ENCODE assay signal across 7 cellular contexts in genomic region chr2:159140779-159141178, GRCh38.
DNase-seq lines count a peak whose midpoint lies in the region; ATAC-seq, FAIRE-seq and TF ChIP-seq lines count a peak whose summit lies in the region.
"Not testable (repeated sequence)": the region's sequence is repeated elsewhere in the genome, so short reads cannot be mapped to it uniquely, and the experiment has no call there.

No MANE protein-coding gene starts in this region.

- DNase-seq in D721Med (ENCODE audit: insufficient read length, low spot score); RWPE1 (ENCODE audit: low spot score); WTC11 (ENCODE audit: low spot score); endodermal cell; mesenchymal stem cell: not testable (repeated sequence)
- peak; percentile 28 for DNase-seq in GM23338 (ENCODE audit: low spot score)

- not testable (repeated sequence) for H3K9me3 ChIP-seq in Loucy (ENCODE audit: insufficient read depth, low read depth, low read length); endodermal cell (ENCODE audit: control insufficient read depth, low read length); mesenchymal stem cell (ENCODE audit: control insufficient read depth, low read length)

- not testable (repeated sequence) for H2BK15ac ChIP-seq in mesenchymal stem cell (ENCODE audit: low read depth, poor library complexity, severe bottlenecking)

- POLR2A ChIA-PET in RWPE1 (lab: Yijun Ruan, JAX; ENCODE audit: low non-redundant PET); WTC11 (lab: Charles Lee): not testable (repeated sequence)

- H3K27ac ChIP-seq in GM23338 (ENCODE audit: low read depth); endodermal cell (ENCODE audit: low read depth, low read length); mesenchymal stem cell (ENCODE audit: low read length, poor library complexity, severe bottlenecking): not testable (repeated sequence)
- peak overlapping the region; percentile 71 for H3K27ac ChIP-seq in RWPE1

- ATAC-seq in GM23338: peak; percentile 44
- ATAC-seq in WTC11: peak; percentile 48; the same call in 1 of the 2 replicates

- CTCF ChIA-PET in RWPE1 (lab: Yijun Ruan, JAX) (interaction anchor here (0.6 kb wide), 2 partner anchors 23 to 222 kb away, joined by 3 to 5 read pairs; no protein-coding TSS in a partner anchor), WTC11 (lab: Charles Lee) (interaction anchor here (0.6 to 3.9 kb wide), 16 partner anchors 10 to 881 kb away, joined by 3 to 20 read pairs (median 3); no protein-coding TSS in a partner anchor)

- H2BK5ac ChIP-seq in mesenchymal stem cell (ENCODE audit: low read depth, low read length, poor library complexity, severe bottlenecking): not testable (repeated sequence)

- not testable (repeated sequence) for H3K4ac ChIP-seq in mesenchymal stem cell (ENCODE audit: low read depth in 1 of 2, low read length in 2 of 2)

- WGBS in endodermal cell (ENCODE audit: insufficient coverage in 1 of 2, insufficient read length in 1 of 2), 2 experiments: 94 to 95% methylated on average over 2 to 6 of the region's 6 CpGs
- 73% methylated on average over 5 of the region's 6 CpGs for WGBS in mesenchymal stem cell

- H3K4me3 Mint-ChIP-seq in GM23338, WTC11, endodermal cell: not testable (repeated sequence)

- H3K4me3 ChIP-seq in GM23338; Loucy (ENCODE audit: low read length, poor library complexity, severe bottlenecking); endodermal cell (ENCODE audit: low read length); mesenchymal stem cell (ENCODE audit: insufficient read depth in 1 of 2, low read depth in 1 of 2, low read length in 2 of 2): not testable (repeated sequence)

- not testable (repeated sequence) for H3K9me3 Mint-ChIP-seq in GM23338, WTC11, endodermal cell

- not testable (repeated sequence) for H3K23ac ChIP-seq in mesenchymal stem cell (ENCODE audit: low read length in 2 of 2)

- H3K4me2 ChIP-seq in GM23338; Loucy (ENCODE audit: low read depth, low read length, poor library complexity, severe bottlenecking); mesenchymal stem cell (ENCODE audit: low read length, poor library complexity, severe bottlenecking): not testable (repeated sequence)

- H4K8ac ChIP-seq in mesenchymal stem cell (ENCODE audit: low read length): not testable (repeated sequence)

- not testable (repeated sequence) for H3K27me3 Mint-ChIP-seq in GM23338 (ENCODE audit: insufficient read depth, low read depth, poor library complexity); WTC11 (ENCODE audit: low read depth); endodermal cell (ENCODE audit: insufficient read depth)

- H3F3A ChIP-seq in GM23338 (replicated peaks; ENCODE audit: low read depth); Loucy (ENCODE audit: low read depth): not testable (repeated sequence)

- H3K79me2 ChIP-seq in GM23338 (replicated peaks; ENCODE audit: insufficient read depth); Loucy (ENCODE audit: insufficient read depth, low read length): not testable (repeated sequence)

- H3K18ac ChIP-seq in mesenchymal stem cell (ENCODE audit: low read depth in 1 of 2, low read length in 2 of 2): not testable (repeated sequence)

- H3K27me3 ChIP-seq in GM23338 (ENCODE audit: insufficient read depth); Loucy (ENCODE audit: insufficient read depth, low read length, poor library complexity, severe bottlenecking); endodermal cell (ENCODE audit: control insufficient read depth, insufficient read depth, low read length, poor library complexity, severe bottlenecking); mesenchymal stem cell (ENCODE audit: control insufficient read depth in 1 of 2, insufficient read depth in 1 of 2, low read length in 2 of 2): not testable (repeated sequence)

- not testable (repeated sequence) for FAIRE-seq in D721Med (lab: Jason Lieb, UNC)

- H3K79me1 ChIP-seq in mesenchymal stem cell (replicated peaks; ENCODE audit: low read length, poor library complexity, severe bottlenecking): peaks cover 21% of the 10 kb centered on the region

- TF ChIP-seq CTCF in D721Med (IDR thresholded peaks at IDR 0.05; ENCODE audit: insufficient read depth, missing control alignments) (peak; percentile 8), GM23338 (conservative IDR thresholded peaks at IDR 0.05; ENCODE audit: low read depth in 2 of 2) (peak; percentile 28 to 57; a peak in 3 of 4 replicates), Loucy (conservative IDR thresholded peaks at IDR 0.05; ENCODE audit: low read length) (peak; percentile 42), endodermal cell (conservative IDR thresholded peaks at IDR 0.05) (peak; percentile 55)
- TF ChIP-seq CTCF in RWPE1 (conservative IDR thresholded peaks at IDR 0.05; ENCODE audit: low read depth); WTC11 (IDR thresholded peaks at IDR 0.05): not testable (repeated sequence)

- H2AFZ ChIP-seq in GM23338; Loucy (ENCODE audit: low read length); mesenchymal stem cell (ENCODE audit: low read depth, low read length): not testable (repeated sequence)

- not testable (repeated sequence) for H3K4me1 ChIP-seq in GM23338 (ENCODE audit: insufficient read depth); Loucy (ENCODE audit: insufficient read depth, low read length, poor library complexity, severe bottlenecking); endodermal cell (ENCODE audit: control insufficient read depth, insufficient read depth, low read length); mesenchymal stem cell (ENCODE audit: control insufficient read depth, insufficient read depth, low read depth, low read length)

- not testable (repeated sequence) for H4K91ac ChIP-seq in mesenchymal stem cell (ENCODE audit: low read length)

- H3K14ac ChIP-seq in mesenchymal stem cell (ENCODE audit: low read length in 2 of 2): not testable (repeated sequence)

- H3K4me1 Mint-ChIP-seq in GM23338 (peaks cover 10% of the 10 kb centered on the region; the same call in 2 of the 3 replicates), WTC11 (peaks cover 10% of the 10 kb centered on the region)
- H3K4me1 Mint-ChIP-seq in endodermal cell: not testable (repeated sequence)

- H2BK120ac ChIP-seq in mesenchymal stem cell (ENCODE audit: low read depth, low read length): not testable (repeated sequence)

- H2BK12ac ChIP-seq in mesenchymal stem cell (ENCODE audit: low read length in 2 of 2): peak overlapping the region in 1 of 2 experiments; percentile 37

- not testable (repeated sequence) for H4K20me1 ChIP-seq in GM23338 (replicated peaks; ENCODE audit: insufficient read depth); Loucy (ENCODE audit: insufficient read depth, low read length, poor library complexity, severe bottlenecking)

- H3K36me3 Mint-ChIP-seq in GM23338 (ENCODE audit: low read depth); WTC11; endodermal cell (ENCODE audit: low read depth): not testable (repeated sequence)

- not testable (repeated sequence) for H3K36me3 ChIP-seq in GM23338 (ENCODE audit: insufficient read depth); Loucy (ENCODE audit: insufficient read depth, low read length); mesenchymal stem cell (ENCODE audit: control insufficient read depth in 1 of 2, insufficient read depth in 2 of 2, low read depth in 1 of 2, low read length in 2 of 2)
- H3K36me3 ChIP-seq in endodermal cell (ENCODE audit: control insufficient read depth, insufficient read depth, low read length): peaks cover 16% of the 10 kb centered on the region

- H3K27ac Mint-ChIP-seq in GM23338, WTC11, endodermal cell: not testable (repeated sequence)

- not testable (repeated sequence) for H3K9me2 ChIP-seq in GM23338 (ENCODE audit: insufficient read depth); Loucy (replicated peaks; ENCODE audit: low read depth, low read length)

- H2AK5ac ChIP-seq in mesenchymal stem cell (ENCODE audit: low read length, severe bottlenecking): peak overlapping the region; percentile 30

- not testable (repeated sequence) for H3K9ac ChIP-seq in Loucy (ENCODE audit: low read depth, low read length, poor library complexity, severe bottlenecking); endodermal cell (ENCODE audit: extremely low read depth, low read length, poor library complexity, severe bottlenecking); mesenchymal stem cell (ENCODE audit: low read length)
